8 cellular contexts compared by ENCODE assay signal in genomic region chr7:76020031-76020714, GRCh38. TPM values are rescaled to one million over a fixed set of nuclear protein-coding genes. Genes with fewer than 3 reads are reported as not detected.
DNase-seq lines count a peak whose midpoint lies in the region; ATAC-seq, FAIRE-seq and TF ChIP-seq lines count a peak whose summit lies in the region.

No MANE protein-coding gene starts in this region.

- no peak overlapping the region for H2AFZ ChIP-seq in parathyroid adenoma

- WGBS in upper lobe of left lung, 2 donors: 49 to 50% methylated on average over 5 to 6 of the region's 6 CpGs

- no peaks in the 10 kb centered on the region for H3K4me1 ChIP-seq in RWPE2 (ENCODE audit: insufficient read depth, poor library complexity, severe bottlenecking)
- no peaks in the 10 kb centered on the region for H3K4me1 ChIP-seq in parathyroid adenoma
- peaks cover 7 to 12% (median 8%) of the 10 kb centered on the region in 4 donors for H3K4me1 ChIP-seq in upper lobe of left lung

- H3K9me3 ChIP-seq in RWPE2 (ENCODE audit: severe bottlenecking) (no peaks in the 10 kb centered on the region), parathyroid adenoma (ENCODE audit: control insufficient read depth, low read length) (no peaks in the 10 kb centered on the region), upper lobe of left lung (no peaks in the 10 kb centered on the region)

- H3K27me3 ChIP-seq in RWPE2 (ENCODE audit: insufficient read depth, poor library complexity, severe bottlenecking): no peaks in the 10 kb centered on the region
- no peaks in the 10 kb centered on the region for H3K27me3 ChIP-seq in parathyroid adenoma (ENCODE audit: control insufficient read depth, insufficient read depth, low read length)
- H3K27me3 ChIP-seq in upper lobe of left lung: no peaks in the 10 kb centered on the region

- H3K36me3 ChIP-seq in RWPE2 (ENCODE audit: low read depth) (peaks cover 17% of the 10 kb centered on the region), parathyroid adenoma (ENCODE audit: control insufficient read depth, insufficient read depth, low read length) (no peaks in the 10 kb centered on the region), upper lobe of left lung (peaks cover 0 to 19% (median 2%) of the 10 kb centered on the region in 4 donors)

- H3K9ac ChIP-seq in parathyroid adenoma: no peak overlapping the region

- DNase-seq in D721Med (ENCODE audit: insufficient read length, low spot score) (peak; percentile 69), HuH-7.5 (ENCODE audit: low spot score) (peak; percentile 72), RWPE2 (ENCODE audit: low spot score) (no peak), globus pallidus (ENCODE audit: low spot score) (peak; percentile 53), upper lobe of left lung (peak in 1 of 2 donors; percentile 82)
- peak; percentile 60 for DNase-seq in activated gamma-delta T cell treated with anti-CD3 and anti-CD28 coated beads, Interleukin-2, amount 50 U/mL, for 16 hours (ENCODE audit: low read depth)

- H3K27ac ChIP-seq in RWPE2 (ENCODE audit: poor library complexity, severe bottlenecking) (no peak overlapping the region), parathyroid adenoma (no peak overlapping the region), upper lobe of left lung (no peak overlapping the region)

- H3K4me2 ChIP-seq in parathyroid adenoma (ENCODE audit: low read length): no peak overlapping the region

- H3K4me3 ChIP-seq in RWPE2 (ENCODE audit: severe bottlenecking): no peak overlapping the region
- H3K4me3 ChIP-seq in parathyroid adenoma (ENCODE audit: low read depth, low read length): no peak overlapping the region
- no peak overlapping the region for H3K4me3 ChIP-seq in upper lobe of left lung

- no peak for TF ChIP-seq POLR2A in upper lobe of left lung (IDR thresholded peaks at IDR 0.05)

- peak; percentile 45; the same call in 1 of the 3 replicates for ATAC-seq in RWPE2 (ENCODE audit: low read depth)
- ATAC-seq in upper lobe of left lung (ENCODE audit: low FRiP score in 2 of 2): peak; percentile 81 to 84
- ATAC-seq in HG02588 (IDR thresholded peaks at IDR 0.05; ENCODE audit: unreplicated experiment): no peak

- TF ChIP-seq CTCF in D721Med (IDR thresholded peaks at IDR 0.05; ENCODE audit: insufficient read depth, missing control alignments) (peak; percentile 87), RWPE2 (IDR thresholded peaks at IDR 0.05; ENCODE audit: poor library complexity, severe bottlenecking) (peak; percentile 62), parathyroid adenoma (IDR thresholded peaks at IDR 0.05) (peak; percentile 88), upper lobe of left lung (IDR thresholded peaks at IDR 0.05) (peak; percentile 83 to 93 (median 90))

- no peaks in the 10 kb centered on the region for H3K79me2 ChIP-seq in parathyroid adenoma

- FAIRE-seq in D721Med (lab: Jason Lieb, UNC): no peak

- no peak for TF ChIP-seq EP300 in upper lobe of left lung (IDR thresholded peaks at IDR 0.05)

RNA-seq across cellular contexts. Expression of gene TMEM120A, which starts 25.8 kb away (rescaled TPM):
- total RNA-seq in upper lobe of left lung: 10 to 100 TPM; 27.5 to 75.4 (median 43.1) TPM

RNA-seq across cellular contexts. Expression of gene STYXL1, which starts 27.6 kb away (rescaled TPM):
- 10 to 100 TPM; 11.1 to 71.2 (median 23.5) TPM for total RNA-seq in upper lobe of left lung

RNA-seq across cellular contexts. Expression of gene MDH2, which starts 27.7 kb away (rescaled TPM):
- total RNA-seq in upper lobe of left lung: 100 to 1,000 TPM in 3 of 6 donors, 10 to 100 TPM in 3; 52.4 to 131 (median 111) TPM
